Comparison of ENCODE assay signal across 16 cellular contexts in the genomic region with DNA sequence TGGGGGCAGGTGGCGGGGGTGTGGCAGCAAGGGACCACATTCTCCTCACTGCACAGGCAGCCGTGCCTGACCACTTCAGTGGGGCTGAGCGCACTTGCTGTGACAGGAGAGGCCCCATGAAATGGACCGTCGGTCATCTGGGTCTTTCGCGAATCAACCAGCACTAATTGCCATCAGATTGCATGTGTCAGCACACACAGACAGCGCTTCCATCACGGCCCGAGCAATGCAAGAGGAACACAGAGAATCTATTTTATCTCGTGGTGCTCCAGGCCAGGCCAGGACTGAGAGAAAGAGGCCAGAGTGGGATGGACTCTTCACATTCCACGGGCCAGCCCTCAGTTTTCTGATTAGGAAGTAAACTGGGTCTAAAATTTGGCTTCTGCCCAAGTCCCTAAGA.
"Had no signal": no experiment of that assay in that cellular context is flagged by ENCODE, and none has a peak within 500 bp of the region (broad histone marks: within the 10 kb centered on the region; RNA-seq: fewer than 3 reads in every experiment).

No MANE protein-coding gene starts in this region.

- H3K9me3 Mint-ChIP-seq: activated CD4-positive, alpha-beta memory T cell treated with anti-CD3 and anti-CD28 coated beads for 36 hours had no signal

- H3K27ac Mint-ChIP-seq: activated CD4-positive, alpha-beta memory T cell treated with anti-CD3 and anti-CD28 coated beads for 36 hours; activated T-cell treated with anti-CD3 and anti-CD28 coated beads, Interleukin-2, amount 50 U/mL, for 72 hours; T-helper 2 cell treated with Interferon-gamma antibody and Interleukin-4, amounts not matched to agents 5 μg/mL and 100 μg/mL, for 36 hours had no signal

- ATAC-seq: activated T-cell treated with anti-CD3 and anti-CD28 coated beads, Interleukin-2, amount 50 U/mL, for 72 hours; mucosa of descending colon; naive thymus-derived CD8-positive, alpha-beta T cell; stimulated activated naive CD8-positive, alpha-beta T cell treated with anti-CD3 and anti-CD28 coated beads, Interleukin-15, amount 100 ng/mL, for 72 hours had no signal

- H3K27me3 Mint-ChIP-seq: activated CD4-positive, alpha-beta memory T cell treated with anti-CD3 and anti-CD28 coated beads for 36 hours; naive thymus-derived CD8-positive, alpha-beta T cell; stimulated activated naive CD8-positive, alpha-beta T cell treated with anti-CD3 and anti-CD28 coated beads, Interleukin-15, amount 100 ng/mL, for 72 hours had no signal

- DNase-seq: activated CD4-positive, alpha-beta memory T cell treated with anti-CD3 and anti-CD28 coated beads for 36 hours; activated CD4-positive, alpha-beta T cell treated with anti-CD3 and anti-CD28 coated beads for 1 hour; activated naive CD4-positive, alpha-beta T cell; activated T-cell treated with anti-CD3 and anti-CD28 coated beads, Interleukin-2, amount 50 U/mL, for 72 hours; cortex of kidney; effector CD8-positive, alpha-beta T cell; hippocampal formation; kidney glomerular epithelial cell; mucosa of descending colon; naive thymus-derived CD8-positive, alpha-beta T cell; occipital lobe; stimulated activated CD4-positive, alpha-beta T cell treated with anti-CD3 and anti-CD28 coated beads, Interleukin-4, amount 100 ng/mL, for 24 hours; stimulated activated naive CD8-positive, alpha-beta T cell treated with anti-CD3 and anti-CD28 coated beads, Interleukin-15, amount 100 ng/mL, for 72 hours; SW 1271; uterus had no signal

- H3K4me3 Mint-ChIP-seq: activated CD4-positive, alpha-beta memory T cell treated with anti-CD3 and anti-CD28 coated beads for 36 hours; activated T-cell treated with anti-CD3 and anti-CD28 coated beads, Interleukin-2, amount 50 U/mL, for 72 hours; naive thymus-derived CD8-positive, alpha-beta T cell; stimulated activated naive CD8-positive, alpha-beta T cell treated with anti-CD3 and anti-CD28 coated beads, Interleukin-15, amount 100 ng/mL, for 72 hours; T-helper 2 cell treated with Interferon-gamma antibody and Interleukin-4, amounts not matched to agents 5 μg/mL and 100 μg/mL, for 36 hours had no signal
